Comparison of ENCODE assay signal across 19 cellular contexts in the genomic region with DNA sequence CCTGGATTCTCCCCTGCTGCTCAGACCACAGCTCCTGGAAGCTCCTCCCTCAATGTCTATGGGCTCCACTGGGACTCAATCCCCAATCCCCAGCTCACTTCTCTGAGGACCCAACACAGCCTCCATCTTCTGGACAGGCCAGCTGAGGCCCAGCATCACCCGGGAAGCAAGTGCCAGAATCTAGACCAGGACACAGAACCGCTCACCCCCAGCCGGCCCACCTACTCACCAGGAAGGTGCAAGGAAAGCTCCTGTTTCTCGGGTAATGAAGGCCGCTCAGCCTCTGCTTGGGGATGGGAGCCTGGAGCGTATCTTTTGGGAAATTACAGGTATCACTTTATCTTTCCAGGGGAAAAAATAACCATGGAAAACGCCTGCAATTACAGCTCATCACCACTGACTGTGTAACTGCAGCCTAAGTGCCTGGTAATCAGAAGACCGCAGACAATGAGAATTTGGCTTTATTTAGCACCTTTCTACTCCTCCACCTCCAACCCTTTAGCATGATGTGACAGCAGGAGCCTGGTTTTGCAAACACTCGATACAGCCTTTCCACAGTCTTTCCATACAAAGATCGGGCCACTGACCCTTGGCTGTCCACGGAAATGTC. TPM values are rescaled to one million over a fixed set of nuclear protein-coding genes. Genes with fewer than 3 reads are reported as not detected.
DNase-seq lines count a peak whose midpoint lies in the region; ATAC-seq, FAIRE-seq and TF ChIP-seq lines count a peak whose summit lies in the region.
"Had no signal": no experiment of that assay in that cellular context is flagged by ENCODE, and none has a peak within 500 bp of the region (broad histone marks: within the 10 kb centered on the region; RNA-seq: fewer than 3 reads in every experiment).

No MANE protein-coding gene starts in this region.

- H3K27ac Mint-ChIP-seq in neural progenitor cell, result no peak overlapping the region

- no peak overlapping the region for H3K4me2 ChIP-seq in H1 (ENCODE audit: insufficient read depth in 1 of 2, low read depth in 2 of 2, low read length in 2 of 2)
- no peak overlapping the region for H3K4me2 ChIP-seq in neural progenitor cell
- H3K4me2 ChIP-seq: A549 had no signal

- CTCF ChIA-PET in H1 (lab: Charles Lee; ENCODE audit: partially characterized antibody), result interaction anchor here (0.7 to 2.2 kb wide), 20 partner anchors 9 to 331 kb away, joined by 3 to 17 read pairs (median 4); no protein-coding TSS in a partner anchor

- no peak overlapping the region for H3K9ac ChIP-seq in H1 (replicated peaks in 1 of 4; ENCODE audit: extremely low read depth in 1 of 4, low read depth in 3 of 4, low read length in 3 of 4)
- no peak overlapping the region for H3K9ac ChIP-seq in neural progenitor cell

- DNase-seq in D341Med (ENCODE audit: low spot score), result peak; percentile 57
- DNase-seq in NCI-H2227 (lab: John Stamatoyannopoulos, UW; ENCODE audit: unreplicated experiment), result peak; percentile 61
- peak in 1 of 2 experiments; percentile 38 for DNase-seq in H1 (ENCODE audit: low read depth in 1 of 2, low spot score in 2 of 2)
- DNase-seq in neural progenitor cell (ENCODE audit: low spot score), result no peak
- no peak for DNase-seq in activated T-cell treated with anti-CD3 and anti-CD28 coated beads for 4 hours
- no peak for DNase-seq in dermis blood vessel endothelial cell
- no peak for DNase-seq in ecto neural progenitor cell (ENCODE audit: low spot score)
- DNase-seq: C1 segment of cervical spinal cord, EL, H7, NCI-H1105 treated with DMSO at 0.1 percent for 48 hours, NCI-H69, OCI-M1, SJCRH30 had no signal

- no peaks in the 10 kb centered on the region for H3K79me1 ChIP-seq in H1 (ENCODE audit: low read depth, low read length)

- H3K4me3 ChIP-seq in H1 (ENCODE audit: extremely low read depth in 1 of 4, insufficient read depth in 2 of 4, low read depth in 3 of 4, low read length in 4 of 4) (no peak overlapping the region), neural progenitor cell (no peak overlapping the region)
- H3K4me3 ChIP-seq: A549, SJCRH30 had no signal

- peak in 1 of 3 experiments; percentile 33; a peak in 1 of 4 replicates for TF ChIP-seq CTCF in H1 (IDR thresholded peaks at IDR 0.05; ENCODE audit: control extremely low read depth in 1 of 3, insufficient read depth in 1 of 3, low read depth in 1 of 3, low read length in 3 of 3)
- TF ChIP-seq CTCF in neural progenitor cell (IDR thresholded peaks at IDR 0.05), result peak; percentile 16

- H2AK5ac ChIP-seq in H1 (ENCODE audit: low read depth, low read length), result no peak overlapping the region

- H4K91ac ChIP-seq in H1 (replicated peaks; ENCODE audit: insufficient read length, low read length), result no peak overlapping the region

- no peaks in the 10 kb centered on the region for H3K36me3 Mint-ChIP-seq in neural progenitor cell

- no peak overlapping the region for H3K23ac ChIP-seq in H1 (ENCODE audit: insufficient read length)

- no peak overlapping the region for H2BK120ac ChIP-seq in H1 (replicated peaks; ENCODE audit: low read depth, low read length)

- H3K79me2 ChIP-seq in H1 (ENCODE audit: control insufficient read depth in 1 of 2, insufficient read depth in 2 of 2, low read length in 2 of 2), result no peaks in the 10 kb centered on the region
- H3K79me2 ChIP-seq in neural progenitor cell (ENCODE audit: low read depth), result no peaks in the 10 kb centered on the region

- H4K8ac ChIP-seq in H1 (ENCODE audit: extremely low read depth, insufficient read depth, low read length), result no peak overlapping the region; the same call in 1 of the 2 replicates

- H4K5ac ChIP-seq in H1 (ENCODE audit: insufficient read length, low read depth, low read length), result no peak overlapping the region

- no peak overlapping the region for H3K56ac ChIP-seq in H1 (replicated peaks; ENCODE audit: insufficient read length, low read depth, low read length)

- H2AFZ ChIP-seq in H1 (ENCODE audit: low read length) (no peak overlapping the region), neural progenitor cell (replicated peaks) (no peak overlapping the region)

- H2BK5ac ChIP-seq in H1 (ENCODE audit: low read depth, low read length), result no peak overlapping the region

- H3K4me1 Mint-ChIP-seq in neural progenitor cell, result no peaks in the 10 kb centered on the region

- TF ChIP-seq RAD21 in H1 (IDR thresholded peaks at IDR 0.05 in 1 of 2, conservative IDR thresholded peaks at IDR 0.05 in 1 of 2; ENCODE audit: low read depth in 2 of 2, low read length in 2 of 2), result no peak

- 0 out of 2 replicates have a peak overlapping the region, but pooled peaks have one; percentile 46 for H2BK15ac ChIP-seq in H1 (ENCODE audit: low read length)

- ATAC-seq in GM19463 (IDR thresholded peaks at IDR 0.05; ENCODE audit: unreplicated experiment), result no peak

- no peak overlapping the region for H2BK12ac ChIP-seq in H1 (ENCODE audit: low read depth, low read length)

- H3K9me3 Mint-ChIP-seq in neural progenitor cell, result peaks cover 6% of the 10 kb centered on the region

- peaks cover 2% of the 10 kb centered on the region for H3K27me3 Mint-ChIP-seq in neural progenitor cell (ENCODE audit: insufficient read depth, low read depth)

- no peaks in the 10 kb centered on the region for H3K23me2 ChIP-seq in H1 (ENCODE audit: low read depth, low read length)

- H3K36me3 ChIP-seq in H1 (ENCODE audit: control insufficient read depth in 2 of 4, insufficient read depth in 4 of 4, low read length in 3 of 4) (no peaks in the 10 kb centered on the region), neural progenitor cell (no peaks in the 10 kb centered on the region)
- H3K36me3 ChIP-seq: SJCRH30 had no signal

- no peak for TF ChIP-seq EP300 in H1 (IDR thresholded peaks at IDR 0.05; ENCODE audit: borderline replicate concordance in 1 of 2, low read depth in 2 of 2, low read length in 2 of 2)

- no peak overlapping the region for H3K4me3 Mint-ChIP-seq in neural progenitor cell

- no peak for FAIRE-seq in H1 (lab: Jason Lieb, UNC)
- FAIRE-seq: A549, GM19239, HTR-8/SVneo had no signal

- no peak overlapping the region for H3K4ac ChIP-seq in H1 (replicated peaks; ENCODE audit: insufficient read length, low read depth, low read length)

- H3F3A ChIP-seq in neural progenitor cell (ENCODE audit: low read depth), result no peaks in the 10 kb centered on the region

- peaks cover 0 to 9% (median 2%) of the 10 kb centered on the region in 4 experiments; a peak in 1 of 7 replicates for H3K4me1 ChIP-seq in H1 (replicated peaks in 1 of 4; ENCODE audit: control insufficient read depth in 3 of 4, insufficient read depth in 4 of 4, low read length in 3 of 4)
- H3K4me1 ChIP-seq in neural progenitor cell, result peaks cover 4% of the 10 kb centered on the region
- H3K4me1 ChIP-seq: SJCRH30 had no signal

- POLR2A ChIA-PET in H1 (lab: Charles Lee; ENCODE audit: partially characterized antibody), result interaction anchor here (1.0 to 1.1 kb wide), 2 partner anchors 10 to 35 kb away, joined by 3 read pairs; no protein-coding TSS in a partner anchor

- 88% methylated on average over 11 of the region's 11 CpGs; no CpG with 5 or more reads in 1 of the 2 experiments for WGBS in H1 (ENCODE audit: extremely low coverage in 1 of 2, insufficient coverage in 1 of 2, insufficient read length in 1 of 2, insufficient replicate concordance in 2 of 2, low coverage in 1 of 2, low lambda C conversion rate in 2 of 2, missing lambda C conversion rate in 1 of 2), 2 experiments

- H2BK20ac ChIP-seq in H1 (ENCODE audit: low read length), result no peak overlapping the region

- H3K9me3 ChIP-seq in H1 (ENCODE audit: insufficient read depth in 2 of 2, low read depth in 1 of 2, low read length in 1 of 2) (no peaks in the 10 kb centered on the region), neural progenitor cell (ENCODE audit: low read depth) (no peaks in the 10 kb centered on the region)
- H3K9me3 ChIP-seq: SJCRH30 had no signal

- H4K20me1 ChIP-seq in H1 (replicated peaks in 1 of 2; ENCODE audit: control insufficient read depth in 1 of 2, insufficient read depth in 2 of 2, low read length in 2 of 2) (no peaks in the 10 kb centered on the region), neural progenitor cell (ENCODE audit: low read depth) (no peaks in the 10 kb centered on the region)

- no peak overlapping the region for H3K14ac ChIP-seq in H1 (ENCODE audit: insufficient read length)

- H3K27ac ChIP-seq in H1 (ENCODE audit: low read depth, low read length) (no peak overlapping the region), neural progenitor cell (no peak overlapping the region)
- H3K27ac ChIP-seq: A549, HL-60, SJCRH30 had no signal

- H3K27me3 ChIP-seq in H1 (replicated peaks in 1 of 4; ENCODE audit: control insufficient read depth in 3 of 4, extremely low read depth in 1 of 4, insufficient read depth in 3 of 4, low read length in 3 of 4), result 0 out of 7 replicates have a peak, but pooled peaks cover 0 to 3% (median 0%) of the 10 kb centered on the region in 4 experiments
- H3K27me3 ChIP-seq in neural progenitor cell, result no peaks in the 10 kb centered on the region

- no peak for TF ChIP-seq POLR2A in H1 (IDR thresholded peaks at IDR 0.05; ENCODE audit: control extremely low read depth in 1 of 2, low read depth in 2 of 2, low read length in 2 of 2)

- no peak overlapping the region for H3K18ac ChIP-seq in H1 (ENCODE audit: extremely low read depth, low read length)

RNA-seq across cellular contexts. Expression of a gene that starts 49.6 kb away (rescaled TPM):
- total RNA-seq in H1 (2021; fragmentation: NEBNext Ultra II Directional; extraction: Animal tissue kit (Norgen Biotek cat#: 25700)), result 1,195 and 1,222 TPM in 2 replicates
- 412 and 510 TPM in 2 replicates for polyA plus RNA-seq in H1 (2011; rRNA removed)
- polyA plus RNA-seq in H1 (2011; cell fraction: cytosol; rRNA removed), result 1,085 TPM
- polyA plus RNA-seq in H1 (2011; cell fraction: nucleus; rRNA removed), result 1,333 TPM
- polyA plus RNA-seq in H1 (2012, experiment 1 of 2), result 3,837 to 6,357 TPM (median 4,194 TPM) in 4 replicates
- 920 TPM for polyA plus RNA-seq in H1 (2012, experiment 2 of 2)
- 4,258 TPM for polyA plus RNA-seq in H1 (2013, experiment 1 of 2)
- 4,313 TPM for polyA plus RNA-seq in H1 (2013, experiment 2 of 2)
- polyA minus RNA-seq in H1 (2011; rRNA and poly(A)+ RNA removed), result 802 and 987 TPM in 2 replicates
- polyA minus RNA-seq in H1 (2011; cell fraction: cytosol; rRNA and poly(A)+ RNA removed), result 425 TPM
- polyA minus RNA-seq in H1 (2011; cell fraction: nucleus; rRNA and poly(A)+ RNA removed), result 337 TPM
- total RNA-seq in neural progenitor cell (ENCODE audit: low replicate concordance) (343 and 393 TPM in 2 replicates), dermis blood vessel endothelial cell (625 and 929 TPM in 2 replicates)

RNA-seq across cellular contexts. Expression of a gene that starts 59.4 kb away (rescaled TPM):
- 3.2 and 3.7 TPM in 2 replicates for total RNA-seq in H1 (2021; fragmentation: NEBNext Ultra II Directional; extraction: Animal tissue kit (Norgen Biotek cat#: 25700))
- polyA plus RNA-seq in H1 (2011; rRNA removed), result 9.2 and 17.3 TPM in 2 replicates
- polyA plus RNA-seq in H1 (2011; cell fraction: cytosol; rRNA removed), result 7.6 TPM
- 16.4 TPM for polyA plus RNA-seq in H1 (2011; cell fraction: nucleus; rRNA removed)
- polyA plus RNA-seq in H1 (2012, experiment 1 of 2), result 3.1 to 4.0 TPM (median 3.4 TPM) in 4 replicates
- 3.2 TPM for polyA plus RNA-seq in H1 (2012, experiment 2 of 2)
- polyA plus RNA-seq in H1 (2013, experiment 1 of 2), result 5.3 TPM
- 5.8 TPM for polyA plus RNA-seq in H1 (2013, experiment 2 of 2)
- 7.4 and 9.7 TPM in 2 replicates for polyA minus RNA-seq in H1 (2011; rRNA and poly(A)+ RNA removed)
- 3.1 TPM for polyA minus RNA-seq in H1 (2011; cell fraction: cytosol; rRNA and poly(A)+ RNA removed)
- 8.3 TPM for polyA minus RNA-seq in H1 (2011; cell fraction: nucleus; rRNA and poly(A)+ RNA removed)
- total RNA-seq in neural progenitor cell (ENCODE audit: low replicate concordance), result 3.2 and 5.8 TPM in 2 replicates
- total RNA-seq in dermis blood vessel endothelial cell, result 0.70 and 2.2 TPM in 2 replicates

Comparison
In these comparisons a context has a peak if more than half of its experiments do, and no peak if none do; other contexts are left out.
1. DNase-seq: peak in D341Med (single experiment) and NCI-H2227 (single experiment); none in neural progenitor cell (single experiment), activated T-cell treated with anti-CD3 and anti-CD28 coated beads for 4 hours (single experiment), dermis blood vessel endothelial cell (single experiment) and ecto neural progenitor cell (single experiment).